8 cellular contexts compared by ENCODE assay signal in genomic region chr4:125315571-125316390, GRCh38. TPM values are rescaled to one million over a fixed set of nuclear protein-coding genes. Genes with fewer than 3 reads are reported as not detected.
DNase-seq lines count a peak whose midpoint lies in the region; ATAC-seq and TF ChIP-seq lines count a peak whose summit lies in the region.

No MANE protein-coding gene starts in this region.

- peaks cover 26% of the 10 kb centered on the region for H3K4me1 ChIP-seq in adipocyte (ENCODE audit: control insufficient read depth, insufficient read depth, low read length)

- DNase-seq in Right ventricle myocardium inferior (ENCODE audit: missing footprints) (peak; percentile 70), cardiac septum (ENCODE audit: low spot score) (no peak), NCI-H1092 treated with DMSO at 0.1 percent for 48 hours (lab: John Stamatoyannopoulos, UW) (peak; percentile 34), adipocyte (ENCODE audit: low read depth) (peak; percentile 84), left cardiac atrium (peak; percentile 67), omental fat pad (ENCODE audit: low spot score) (no peak)

- peak; percentile 61 for ATAC-seq in Right ventricle myocardium inferior
- peak; percentile 54 to 66 for ATAC-seq in left cardiac atrium
- peak; percentile 6 for ATAC-seq in omental fat pad (ENCODE audit: low FRiP score)
- no peak for ATAC-seq in HG02938 (IDR thresholded peaks at IDR 0.05; ENCODE audit: unreplicated experiment)
- ATAC-seq in GM21717 (IDR thresholded peaks at IDR 0.05; ENCODE audit: unreplicated experiment) = no peak

- no peaks in the 10 kb centered on the region for H3K9me3 ChIP-seq in adipocyte (ENCODE audit: control insufficient read depth, low read length)

- TF ChIP-seq CTCF in omental fat pad (IDR thresholded peaks at IDR 0.05) = no peak

- H3K4me3 ChIP-seq in adipocyte (ENCODE audit: low read length) = peak overlapping the region; percentile 85

- peak overlapping the region; percentile 96 for H3K9ac ChIP-seq in adipocyte (ENCODE audit: low read length)

- peaks cover 13% of the 10 kb centered on the region for H3K36me3 ChIP-seq in adipocyte (ENCODE audit: control insufficient read depth, insufficient read depth, low read length, severe bottlenecking)

- no peaks in the 10 kb centered on the region for H3K27me3 ChIP-seq in adipocyte (replicated peaks; ENCODE audit: control insufficient read depth, insufficient read depth, low read length)

- intact Hi-C loops in Right ventricle myocardium inferior (cut with DNase I) = loop anchor here (2.0 to 5.0 kb wide), 4 partner anchors 77 to 1287 kb away; no protein-coding TSS in a partner anchor
- intact Hi-C loops in cardiac septum (cut with DNase I) = loop anchor here (1.0 to 10.0 kb wide), 5 partner anchors 83 to 1289 kb away; no protein-coding TSS in a partner anchor
- intact Hi-C loops in left cardiac atrium (cut with DNase I) = loop anchor here (2.0 to 5.0 kb wide), 3 partner anchors 117 to 427 kb away; no protein-coding TSS in a partner anchor

RNA-seq across cellular contexts. Expression of gene FAT4, which starts 1.0 kb away (rescaled TPM):
- 6.5 TPM for total RNA-seq in Right ventricle myocardium inferior
- total RNA-seq in cardiac septum = 18.6 TPM
- total RNA-seq in left cardiac atrium = 10 to 100 TPM; 10.3 to 12.3 TPM
- total RNA-seq in omental fat pad = 10 to 100 TPM; 10.2 to 44.8 (median 15.6) TPM

Comparison
In these comparisons a context has a peak if more than half of its experiments do, and no peak if none do; other contexts are left out.
1. DNase-seq: peak in Right ventricle myocardium inferior (single experiment), NCI-H1092 treated with DMSO at 0.1 percent for 48 hours (single experiment), adipocyte (single experiment) and left cardiac atrium (single experiment); none in cardiac septum (single experiment) and omental fat pad (single experiment).
2. ATAC-seq: peak in Right ventricle myocardium inferior (single experiment), left cardiac atrium (2 of 2) and omental fat pad (single experiment); none in HG02938 (single experiment) and GM21717 (single experiment).